In genomic region chr10:34655286-34656170, GRCh38 we compare ENCODE assay signal across 9 cellular contexts.
DNase-seq lines count a peak whose midpoint lies in the region; ATAC-seq and TF ChIP-seq lines count a peak whose summit lies in the region.
"Had no signal": no experiment of that assay in that cellular context is flagged by ENCODE, and none has a peak within 500 bp of the region (broad histone marks: within the 10 kb centered on the region; RNA-seq: fewer than 3 reads in every experiment).

No MANE protein-coding gene starts in this region.

- H3K27ac ChIP-seq in body of pancreas, result no peak overlapping the region
- no peak overlapping the region for H3K27ac ChIP-seq in uterus

- H3K36me3 Mint-ChIP-seq in activated CD4-positive, alpha-beta T cell treated with anti-CD3 and anti-CD28 coated beads for 36 hours (ENCODE audit: low read depth), result no peaks in the 10 kb centered on the region
- H3K36me3 Mint-ChIP-seq in stimulated activated memory B cell treated with anti-CD40 and anti-IgM and Interleukin-4, amounts not matched to agents 10 μg/mL and 1 μg/mL and 100 μg/mL, for 72 hours, result no peaks in the 10 kb centered on the region

- H3K27ac Mint-ChIP-seq in activated CD4-positive, alpha-beta T cell treated with anti-CD3 and anti-CD28 coated beads for 36 hours, result no peak overlapping the region
- no peak overlapping the region for H3K27ac Mint-ChIP-seq in stimulated activated memory B cell treated with anti-CD40 and anti-IgM and Interleukin-4, amounts not matched to agents 10 μg/mL and 1 μg/mL and 100 μg/mL, for 72 hours

- no peak overlapping the region for H3K4me3 Mint-ChIP-seq in activated CD4-positive, alpha-beta T cell treated with anti-CD3 and anti-CD28 coated beads for 36 hours
- no peak overlapping the region for H3K4me3 Mint-ChIP-seq in stimulated activated memory B cell treated with anti-CD40 and anti-IgM and Interleukin-4, amounts not matched to agents 10 μg/mL and 1 μg/mL and 100 μg/mL, for 72 hours
- H3K4me3 Mint-ChIP-seq: central memory CD8-positive, alpha-beta T cell had no signal

- no peak for TF ChIP-seq POLR2A in body of pancreas (IDR thresholded peaks at IDR 0.05)
- TF ChIP-seq POLR2A in uterus (IDR thresholded peaks at IDR 0.05), result no peak

- H3K9me3 ChIP-seq in body of pancreas, result no peaks in the 10 kb centered on the region
- no peaks in the 10 kb centered on the region for H3K9me3 ChIP-seq in uterus

- TF ChIP-seq CTCF in body of pancreas (IDR thresholded peaks at IDR 0.05) (peak; percentile 24 to 74 (median 69)), uterus (IDR thresholded peaks at IDR 0.05) (peak; percentile 33 to 65 (median 57))

- H3K4me1 Mint-ChIP-seq in activated CD4-positive, alpha-beta T cell treated with anti-CD3 and anti-CD28 coated beads for 36 hours, result no peaks in the 10 kb centered on the region
- no peaks in the 10 kb centered on the region for H3K4me1 Mint-ChIP-seq in stimulated activated memory B cell treated with anti-CD40 and anti-IgM and Interleukin-4, amounts not matched to agents 10 μg/mL and 1 μg/mL and 100 μg/mL, for 72 hours
- H3K4me1 Mint-ChIP-seq: central memory CD8-positive, alpha-beta T cell had no signal

- peaks cover 34% of the 10 kb centered on the region for H3K4me1 ChIP-seq in body of pancreas
- H3K4me1 ChIP-seq in uterus, result no peaks in the 10 kb centered on the region

- POLR2A ChIA-PET in activated CD4-positive, alpha-beta T cell treated with anti-CD3 and anti-CD28 coated beads for 36 hours (lab: Charles Lee), result no interaction called here

- ATAC-seq in activated CD4-positive, alpha-beta T cell treated with anti-CD3 and anti-CD28 coated beads for 36 hours, result peak; percentile 39
- peak; percentile 67 for ATAC-seq in HG02642 (IDR thresholded peaks at IDR 0.05; ENCODE audit: poor library complexity, unreplicated experiment)
- peak; percentile 65 for ATAC-seq in body of pancreas
- no peak for ATAC-seq in stimulated activated memory B cell treated with anti-CD40 and anti-IgM and Interleukin-4, amounts not matched to agents 10 μg/mL and 1 μg/mL and 100 μg/mL, for 72 hours

- 38 to 48% methylated on average over 6 of the region's 6 CpGs for WGBS in body of pancreas, 2 donors

- intact Hi-C loops in activated CD4-positive, alpha-beta T cell treated with anti-CD3 and anti-CD28 coated beads for 36 hours (cut with DNase I, micrococcal nuclease), result loop anchor here in 1 of 2 experiments (10.0 kb wide), 2 partner anchors 239 to 559 kb away; no protein-coding TSS in a partner anchor
- intact Hi-C loops in body of pancreas (cut with DNase I) (no loop called here), uterus (cut with DNase I; ENCODE audit: low total_unique reads) (no loop called here)

- no peaks in the 10 kb centered on the region for H3K9me3 Mint-ChIP-seq in activated CD4-positive, alpha-beta T cell treated with anti-CD3 and anti-CD28 coated beads for 36 hours (ENCODE audit: low read depth)
- no peaks in the 10 kb centered on the region for H3K9me3 Mint-ChIP-seq in stimulated activated memory B cell treated with anti-CD40 and anti-IgM and Interleukin-4, amounts not matched to agents 10 μg/mL and 1 μg/mL and 100 μg/mL, for 72 hours
- H3K9me3 Mint-ChIP-seq: central memory CD8-positive, alpha-beta T cell had no signal

- H3K36me3 ChIP-seq in body of pancreas (replicated peaks in 1 of 2; ENCODE audit: insufficient read depth in 1 of 2, low read depth in 2 of 2) (no peaks in the 10 kb centered on the region), uterus (no peaks in the 10 kb centered on the region)

- H3K27me3 ChIP-seq in body of pancreas (no peaks in the 10 kb centered on the region), uterus (no peaks in the 10 kb centered on the region)

- DNase-seq in activated CD4-positive, alpha-beta T cell treated with anti-CD3 and anti-CD28 coated beads for 36 hours, result peak; percentile 51
- DNase-seq in activated CD4-positive, alpha-beta T cell treated with anti-CD3 and anti-CD28 coated beads, Interleukin-2, amount 50 U/mL, for 1 hour, result no peak
- DNase-seq in NCI-H748 (lab: John Stamatoyannopoulos, UW; ENCODE audit: unreplicated experiment) (peak; percentile 57), body of pancreas (peak; percentile 57 to 75 (median 67)), kidney tubule cell (ENCODE audit: low spot score) (peak; percentile 78), uterus (peak in 1 of 2 donors; percentile 38)

- H3K4me3 ChIP-seq in body of pancreas (no peak overlapping the region), uterus (no peak overlapping the region)

- CTCF ChIA-PET in activated CD4-positive, alpha-beta T cell treated with anti-CD3 and anti-CD28 coated beads for 36 hours (lab: Charles Lee), result interaction anchor here (0.6 to 3.1 kb wide), 11 partner anchors 9 to 339 kb away, joined by 3 to 21 read pairs (median 3); no protein-coding TSS in a partner anchor

- peaks cover 8% of the 10 kb centered on the region for H3K27me3 Mint-ChIP-seq in activated CD4-positive, alpha-beta T cell treated with anti-CD3 and anti-CD28 coated beads for 36 hours
- H3K27me3 Mint-ChIP-seq in stimulated activated memory B cell treated with anti-CD40 and anti-IgM and Interleukin-4, amounts not matched to agents 10 μg/mL and 1 μg/mL and 100 μg/mL, for 72 hours, result peaks cover 9% of the 10 kb centered on the region
